ENCODE assay signal across 10 cellular contexts in the genomic region with DNA sequence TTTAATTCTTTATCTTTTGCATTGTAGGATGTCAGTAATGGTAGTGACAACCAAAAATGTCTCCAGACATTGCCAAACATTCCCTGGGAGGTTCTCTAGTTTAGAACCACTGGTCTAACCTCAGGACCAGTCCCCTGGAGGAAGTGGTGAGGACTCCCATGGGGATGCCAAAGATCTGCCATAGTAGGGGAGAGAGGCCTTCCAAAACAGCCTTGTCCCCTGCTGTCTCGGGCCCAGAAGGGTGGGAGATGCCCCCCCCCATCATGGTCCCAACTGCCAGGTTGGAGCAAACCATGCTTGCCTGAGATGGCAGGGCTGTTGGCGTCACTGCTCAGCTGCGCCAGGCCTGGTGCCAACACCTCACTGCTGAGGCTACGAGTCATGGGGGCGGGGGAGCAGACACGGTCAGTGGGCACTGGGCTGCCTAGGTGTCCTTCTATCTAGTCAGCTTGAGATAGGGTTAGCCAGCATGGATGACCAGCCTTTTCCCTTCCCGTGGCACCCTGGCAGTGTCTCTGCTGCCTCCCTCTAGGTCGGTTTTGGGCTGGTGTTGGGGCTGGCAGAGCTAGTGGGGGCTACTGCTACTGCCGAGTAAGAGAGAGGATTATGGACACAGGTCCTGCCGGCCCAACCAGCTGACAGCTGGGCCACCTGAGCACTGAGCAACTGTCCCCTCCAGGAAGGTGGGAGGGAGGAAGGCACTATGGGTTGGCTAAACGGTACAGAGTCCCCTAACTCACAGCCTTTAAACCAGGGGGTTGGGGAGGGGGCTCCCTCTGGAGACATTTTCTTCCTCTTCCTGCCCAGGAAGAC. TPM values are rescaled to one million over a fixed set of nuclear protein-coding genes. Genes with fewer than 3 reads are reported as not detected.
DNase-seq lines count a peak whose midpoint lies in the region; ATAC-seq and TF ChIP-seq lines count a peak whose summit lies in the region.
"Had no signal": no experiment of that assay in that cellular context is flagged by ENCODE, and none has a peak within 500 bp of the region (broad histone marks: within the 10 kb centered on the region; RNA-seq: fewer than 3 reads in every experiment).

No MANE protein-coding gene starts in this region.

- H3K9me2 ChIP-seq in OCI-LY7 (ENCODE audit: insufficient read depth, low read length) = no peaks in the 10 kb centered on the region

- POLR2A ChIA-PET in OCI-LY7 (lab: Charles Lee) = no interaction called here

- no TSS peak for BruUV-seq in OCI-LY7 (replicated peaks; lab: Mats Ljungman, UMichigan)

- 77 to 80% methylated on average over 11 of the region's 11 CpGs for WGBS in sigmoid colon, 2 donors

- no peak overlapping the region for H3K4me3 ChIP-seq in OCI-LY7 (ENCODE audit: low read depth, low read length, poor library complexity, severe bottlenecking)
- H3K4me3 ChIP-seq in sigmoid colon = no peak overlapping the region
- H3K4me3 ChIP-seq in SJCRH30 = no peak overlapping the region
- H3K4me3 ChIP-seq: lung had no signal

- TF ChIP-seq CTCF in OCI-LY7 (conservative IDR thresholded peaks at IDR 0.05; ENCODE audit: low read length) (no peak), sigmoid colon (IDR thresholded peaks at IDR 0.05) (no peak)

- H3K4me1 ChIP-seq in OCI-LY7 (ENCODE audit: insufficient read depth, low read length, poor library complexity, severe bottlenecking) (peaks cover 58% of the 10 kb centered on the region), sigmoid colon (peaks cover 0 to 47% (median 35%) of the 10 kb centered on the region in 4 donors), SJCRH30 (peaks cover 37% of the 10 kb centered on the region)

- peak overlapping the region; percentile 95; the same call in 1 of the 2 replicates for H3K4me2 ChIP-seq in OCI-LY7 (ENCODE audit: low read length)

- CTCF ChIA-PET in OCI-LY7 (lab: Charles Lee; ENCODE audit: unreplicated experiment) = interaction anchor here (0.6 kb wide), 1 partner anchor 8 kb away, joined by 4 read pairs; the partner anchor contains the start of gene CXXC5

- peaks cover 5% of the 10 kb centered on the region; the same call in 1 of the 2 replicates for H4K20me1 ChIP-seq in OCI-LY7 (ENCODE audit: insufficient read depth, low read length)

- H3K27me3 ChIP-seq in sigmoid colon = no peaks in the 10 kb centered on the region
- H3K27me3 ChIP-seq in SJCRH30 = no peaks in the 10 kb centered on the region; the same call in 1 of the 2 replicates

- peaks cover 4% of the 10 kb centered on the region; the same call in 1 of the 2 replicates for H3K79me2 ChIP-seq in OCI-LY7 (ENCODE audit: insufficient read depth, low read depth, low read length)

- ATAC-seq in HG03045 (IDR thresholded peaks at IDR 0.05; ENCODE audit: unreplicated experiment) = no peak

- H2AFZ ChIP-seq in OCI-LY7 (ENCODE audit: low read length) = no peak overlapping the region

- H3K36me3 ChIP-seq in OCI-LY7 (ENCODE audit: insufficient read depth, low read length) (no peaks in the 10 kb centered on the region), sigmoid colon (no peaks in the 10 kb centered on the region), SJCRH30 (no peaks in the 10 kb centered on the region)

- H3K27ac ChIP-seq in OCI-LY7 (ENCODE audit: low read depth, low read length, poor library complexity, severe bottlenecking) = no peak overlapping the region
- no peak overlapping the region for H3K27ac ChIP-seq in sigmoid colon
- H3K27ac ChIP-seq in SJCRH30 = no peak overlapping the region

- intact Hi-C loops in OCI-LY7 (cut with micrococcal nuclease; ENCODE audit: unreplicated experiment) (loop anchor here (5.0 kb wide), 1 partner anchor 107 kb away; no protein-coding TSS in a partner anchor), sigmoid colon (cut with DNase I) (no loop called here)

- H3K9me3 ChIP-seq in OCI-LY7 (ENCODE audit: low read length) = no peaks in the 10 kb centered on the region
- no peaks in the 10 kb centered on the region for H3K9me3 ChIP-seq in sigmoid colon
- no peaks in the 10 kb centered on the region for H3K9me3 ChIP-seq in SJCRH30 (replicated peaks)

- TF ChIP-seq POLR2A in sigmoid colon (IDR thresholded peaks at IDR 0.05) = no peak

- TF ChIP-seq EP300 in sigmoid colon (IDR thresholded peaks at IDR 0.05) = no peak

- peak; percentile 41 for DNase-seq in NCI-H2196 (lab: John Stamatoyannopoulos, UW; ENCODE audit: unreplicated experiment)
- DNase-seq in NCI-H2196 treated with DMSO at 0.1 percent for 48 hours (lab: John Stamatoyannopoulos, UW; ENCODE audit: unreplicated experiment) = no peak
- no peak for DNase-seq in OCI-LY7 (ENCODE audit: low spot score)
- DNase-seq in globus pallidus (ENCODE audit: low spot score) = peak; percentile 64
- DNase-seq in sigmoid colon = peak; percentile 76
- no peak for DNase-seq in NCI-H1930 (lab: John Stamatoyannopoulos, UW)
- no peak for DNase-seq in SJCRH30
- DNase-seq: activated T-cell treated with anti-CD3 and anti-CD28 coated beads for 4 hours had no signal

RNA-seq across cellular contexts. Expression of gene CXXC5, which starts 8.3 kb away (rescaled TPM):
- 108 and 113 TPM in 2 replicates for total RNA-seq in OCI-LY7 (2014; rRNA removed; shearing (Covaris generic))
- total RNA-seq in OCI-LY7 (2022) (26.7 and 30.4 TPM in 2 replicates), sigmoid colon (10 to 100 TPM; 16.7 to 25.3 (median 18.5) TPM)
- polyA plus RNA-seq in sigmoid colon = 10 to 100 TPM; 15.7 to 30.0 (median 28.1) TPM
- total RNA-seq in SJCRH30 (2014; rRNA removed; shearing (Covaris generic)) = 76.8 and 81.4 TPM in 2 replicates

Comparison
In these comparisons a context has a peak if more than half of its experiments do, and no peak if none do; other contexts are left out.
1. DNase-seq: peak in NCI-H2196 (single experiment), globus pallidus (single experiment) and sigmoid colon (single experiment); none in NCI-H2196 treated with DMSO at 0.1 percent for 48 hours (single experiment), OCI-LY7 (single experiment), NCI-H1930 (0 of 2) and SJCRH30 (0 of 2).